Comparison of ENCODE assay signal across 24 cellular contexts in the genomic region with DNA sequence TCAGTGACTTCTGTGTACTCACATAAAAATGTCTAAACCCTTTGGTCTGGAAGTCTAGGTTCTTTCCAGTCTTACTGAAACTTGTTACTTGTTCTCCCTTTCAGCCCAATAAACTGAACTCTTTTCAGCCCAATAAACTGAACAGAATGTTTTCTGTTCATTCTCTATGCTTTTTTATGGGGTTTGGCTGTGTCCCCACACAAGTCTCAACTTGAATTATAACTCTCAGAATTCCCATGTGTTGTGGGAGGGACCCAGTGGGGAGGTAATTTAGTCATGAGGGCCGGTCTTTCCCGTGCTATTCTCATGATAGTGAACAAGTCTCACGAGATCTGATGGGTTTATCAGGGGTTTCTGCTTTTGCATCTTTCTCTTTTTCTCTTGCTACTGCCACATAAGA.
"Had no signal": no experiment of that assay in that cellular context is flagged by ENCODE, and none has a peak within 500 bp of the region (broad histone marks: within the 10 kb centered on the region; RNA-seq: fewer than 3 reads in every experiment).

No MANE protein-coding gene starts in this region.

- H3K36me3 Mint-ChIP-seq: activated naive CD8-positive, alpha-beta T cell treated with anti-CD3 and anti-CD28 coated beads, Interleukin-2, amount 10 ng/mL, durations not matched to agents 7 days and 5 days had no signal

- H3K4me3 ChIP-seq: adrenal gland, K562, Peyer's patch had no signal

- H3K4me1 ChIP-seq: adrenal gland, Peyer's patch had no signal

- H3K4me3 Mint-ChIP-seq: activated CD8-positive, alpha-beta T cell treated with anti-CD3 and anti-CD28 coated beads, Interleukin-2, amount 10 ng/mL, durations not matched to agents 7 days and 5 days; activated naive CD8-positive, alpha-beta T cell treated with anti-CD3 and anti-CD28 coated beads, Interleukin-2, amount 10 ng/mL, durations not matched to agents 7 days and 5 days; T-helper 1 cell treated with Interleukin-12 subunit alpha and Interleukin-12 subunit beta and Interleukin-4 antibody, amounts not matched to agents 30 μg/mL and 1 μg/mL, for 36 hours; WTC11 had no signal

- H3K9me3 ChIP-seq: adrenal gland, Peyer's patch had no signal

- H3K27me3 ChIP-seq: adrenal gland, Peyer's patch had no signal

- H3K4me1 Mint-ChIP-seq: activated naive CD8-positive, alpha-beta T cell treated with anti-CD3 and anti-CD28 coated beads, Interleukin-2, amount 10 ng/mL, durations not matched to agents 7 days and 5 days had no signal

- H3K27ac ChIP-seq: adrenal gland, Peyer's patch had no signal

- H3K27ac Mint-ChIP-seq: activated CD8-positive, alpha-beta T cell treated with anti-CD3 and anti-CD28 coated beads, Interleukin-2, amount 10 ng/mL, durations not matched to agents 7 days and 5 days; activated naive CD8-positive, alpha-beta T cell treated with anti-CD3 and anti-CD28 coated beads, Interleukin-2, amount 10 ng/mL, durations not matched to agents 7 days and 5 days; T-helper 1 cell treated with Interleukin-12 subunit alpha and Interleukin-12 subunit beta and Interleukin-4 antibody, amounts not matched to agents 30 μg/mL and 1 μg/mL, for 36 hours; WTC11 had no signal

- H3K36me3 ChIP-seq: adrenal gland, Peyer's patch had no signal

- ATAC-seq: activated CD8-positive, alpha-beta T cell treated with anti-CD3 and anti-CD28 coated beads, Interleukin-2, amount 10 ng/mL, durations not matched to agents 7 days and 5 days; K562; WTC11 had no signal

- H3K9me3 Mint-ChIP-seq: T-helper 1 cell treated with Interleukin-12 subunit alpha and Interleukin-12 subunit beta and Interleukin-4 antibody, amounts not matched to agents 30 μg/mL and 1 μg/mL, for 36 hours had no signal

- DNase-seq: activated CD4-positive, alpha-beta T cell treated with anti-CD3 and anti-CD28 coated beads for 48 hours; activated CD4-positive, alpha-beta T cell treated with anti-CD3 and anti-CD28 coated beads, Interleukin-2, amount 50 U/mL, for 4 hours; activated CD4-positive, CD25-positive, alpha-beta regulatory T cell treated with anti-CD3 and anti-CD28 coated beads, Interleukin-2, amount 50 U/mL, for 72 hours; activated CD8-positive, alpha-beta memory T cell treated with anti-CD3 and anti-CD28 coated beads, Interleukin-2, amount 50 U/mL, for 48 hours; activated CD8-positive, alpha-beta T cell treated with anti-CD3 and anti-CD28 coated beads, Interleukin-2, amount 10 ng/mL, durations not matched to agents 7 days and 5 days; activated naive CD4-positive, alpha-beta T cell treated with anti-CD3 and anti-CD28 coated beads, Interleukin-2, amount 50 U/mL, for 16 hours; activated naive CD8-positive, alpha-beta T cell treated with anti-CD3 and anti-CD28 coated beads, Interleukin-2, amount 10 ng/mL, durations not matched to agents 7 days and 5 days; activated T-cell treated with anti-CD3 and anti-CD28 coated beads, Interleukin-2, amount 50 U/mL, for 1 hour; adrenal gland; anterior cingulate cortex; central memory CD4-positive, alpha-beta T cell; Karpas-422; NCI-H1092; NCI-H1417; NCI-H1694; NCI-H2029 treated with DMSO at 0.1 percent for 48 hours; NCI-H510A treated with DMSO at 0.1 percent for 48 hours; NCI-H69; NK-92 treated with Interleukin-12 subunit alpha and Interleukin-12 subunit beta, amount 100 ng/mL, for 24 hours; Peyer's patch; SHP77 treated with DMSO at 0.1 percent for 48 hours had no signal
